23 cellular contexts compared by ENCODE assay signal in genomic region chr5:1232780-1233179, GRCh38. TPM values are rescaled to one million over a fixed set of nuclear protein-coding genes. Genes with fewer than 3 reads are reported as not detected.
DNase-seq lines count a peak whose midpoint lies in the region; ATAC-seq and TF ChIP-seq lines count a peak whose summit lies in the region.
"Had no signal": no experiment of that assay in that cellular context is flagged by ENCODE, and none has a peak within 500 bp of the region (broad histone marks: within the 10 kb centered on the region; RNA-seq: fewer than 3 reads in every experiment).

No MANE protein-coding gene starts in this region.

- peaks cover 32% of the 10 kb centered on the region for H3K4me1 ChIP-seq in BLaER1
- no peaks in the 10 kb centered on the region for H3K4me1 ChIP-seq in Caco-2

- H3K36me3 Mint-ChIP-seq in Caco-2 (ENCODE audit: insufficient read depth, unreplicated experiment), result peaks cover under 1% of the 10 kb centered on the region
- peaks cover 2 to 10% of the 10 kb centered on the region in 2 donors for H3K36me3 Mint-ChIP-seq in stimulated activated naive B cell treated with anti-CD40 and anti-IgM and Interleukin-4, amounts not matched to agents 10 μg/mL and 1 μg/mL and 100 μg/mL, for 72 hours
- H3K36me3 Mint-ChIP-seq: CD8-positive, alpha-beta T cell; IgD-negative memory B cell had no signal

- peaks cover 21% of the 10 kb centered on the region; the same call in 1 of the 2 replicates for H4K20me1 ChIP-seq in BLaER1

- H3K4me3 ChIP-seq in BLaER1 (no peak overlapping the region), Caco-2 (ENCODE audit: low read depth, low read length) (no peak overlapping the region)
- H3K4me3 ChIP-seq: BLaER1 treated with 17β-estradiol and CSF1 and Interleukin-3, amounts not matched to agents 10 nM and 100 nM; GM12878 had no signal

- peaks cover 4% of the 10 kb centered on the region for H3K27me3 Mint-ChIP-seq in Caco-2 (ENCODE audit: insufficient read depth, unreplicated experiment)
- H3K27me3 Mint-ChIP-seq in stimulated activated naive B cell treated with anti-CD40 and anti-IgM and Interleukin-4, amounts not matched to agents 10 μg/mL and 1 μg/mL and 100 μg/mL, for 72 hours, result peaks cover 13 to 26% of the 10 kb centered on the region in 2 donors

- no TSS peak for BruUV-seq in Caco-2 (replicated peaks; lab: Mats Ljungman, UMichigan)

- CTCF ChIA-PET in Caco-2 (lab: Charles Lee), result interaction anchor here (1.2 kb wide), 1 partner anchor 65 kb away, joined by 5 read pairs; no protein-coding TSS in a partner anchor

- H3K27ac Mint-ChIP-seq in Caco-2 (ENCODE audit: unreplicated experiment), result no peak overlapping the region
- H3K27ac Mint-ChIP-seq in stimulated activated naive B cell treated with anti-CD40 and anti-IgM and Interleukin-4, amounts not matched to agents 10 μg/mL and 1 μg/mL and 100 μg/mL, for 72 hours, result no peak overlapping the region
- H3K27ac Mint-ChIP-seq: CD8-positive, alpha-beta T cell; HFFc6; IgD-negative memory B cell had no signal

- no peak for ATAC-seq in stimulated activated naive B cell treated with anti-CD40 and anti-IgM and Interleukin-4, amounts not matched to agents 10 μg/mL and 1 μg/mL and 100 μg/mL, for 72 hours (replicated peaks)
- ATAC-seq: CD8-positive, alpha-beta T cell; GM12878; HCT116 had no signal

- H3K9me3 ChIP-seq in BLaER1 (peaks cover 30% of the 10 kb centered on the region), Caco-2 (0 out of 2 replicates have a peak, but pooled peaks cover 11% of the 10 kb centered on the region)

- H3K4me2 ChIP-seq in BLaER1, result peak overlapping the region; percentile 83; the same call in 1 of the 2 replicates

- POLR2A ChIA-PET in Caco-2 (lab: Charles Lee), result no interaction called here

- DNase-seq in DMS53 (lab: John Stamatoyannopoulos, UW), result peak; percentile 87
- DNase-seq in NCI-H146 treated with DMSO at 0.1 percent for 48 hours (lab: John Stamatoyannopoulos, UW; ENCODE audit: unreplicated experiment), result peak; percentile 29
- no peak for DNase-seq in Caco-2
- no peak for DNase-seq in stimulated activated naive B cell treated with anti-CD40 and anti-IgM and Interleukin-4, amounts not matched to agents 10 μg/mL and 1 μg/mL and 100 μg/mL, for 72 hours
- no peak for DNase-seq in DMS 273 (lab: John Stamatoyannopoulos, UW; ENCODE audit: unreplicated experiment)
- DNase-seq: CD8-positive, alpha-beta T cell; COR-L47; DMS153; DND-41; EL; GOT3; H7; HFFc6; KG1 had no signal

- no peak for TF ChIP-seq CTCF in Caco-2 (IDR thresholded peaks at IDR 0.05; ENCODE audit: insufficient read depth in 1 of 2, low read depth in 1 of 2, low read length in 1 of 2, severe bottlenecking in 1 of 2, unreplicated experiment in 1 of 2)

- no peak overlapping the region for H3K27ac ChIP-seq in BLaER1
- H3K27ac ChIP-seq: BLaER1 treated with 17β-estradiol and CSF1 and Interleukin-3, amounts not matched to agents 10 nM and 100 nM; HL-60 had no signal

- H3K36me3 ChIP-seq in BLaER1 (no peaks in the 10 kb centered on the region), Caco-2 (ENCODE audit: control insufficient read depth, insufficient read depth, low read length) (no peaks in the 10 kb centered on the region)
- H3K36me3 ChIP-seq: BLaER1 treated with 17β-estradiol and CSF1 and Interleukin-3, amounts not matched to agents 10 nM and 100 nM had no signal

- H3K27me3 ChIP-seq in BLaER1 (no peaks in the 10 kb centered on the region), Caco-2 (replicated peaks; ENCODE audit: control insufficient read depth, insufficient read depth, low read length) (no peaks in the 10 kb centered on the region; the same call in 1 of the 2 replicates)

- H3K4me1 Mint-ChIP-seq in Caco-2 (ENCODE audit: low read depth, unreplicated experiment), result no peaks in the 10 kb centered on the region
- H3K4me1 Mint-ChIP-seq in stimulated activated naive B cell treated with anti-CD40 and anti-IgM and Interleukin-4, amounts not matched to agents 10 μg/mL and 1 μg/mL and 100 μg/mL, for 72 hours, result peaks cover 3 to 6% of the 10 kb centered on the region in 2 donors
- H3K4me1 Mint-ChIP-seq: IgD-negative memory B cell had no signal

- intact Hi-C loops in Caco-2 (cut with micrococcal nuclease; ENCODE audit: unreplicated experiment), result no loop called here

- peaks cover 10% of the 10 kb centered on the region for H3K9me3 Mint-ChIP-seq in Caco-2 (ENCODE audit: unreplicated experiment)
- peaks cover 12% of the 10 kb centered on the region in 2 donors for H3K9me3 Mint-ChIP-seq in stimulated activated naive B cell treated with anti-CD40 and anti-IgM and Interleukin-4, amounts not matched to agents 10 μg/mL and 1 μg/mL and 100 μg/mL, for 72 hours

- no peak overlapping the region for H3K9ac ChIP-seq in BLaER1
- H3K9ac ChIP-seq: BLaER1 treated with 17β-estradiol and CSF1 and Interleukin-3, amounts not matched to agents 10 nM and 100 nM had no signal

- H3K4me3 Mint-ChIP-seq in Caco-2 (ENCODE audit: unreplicated experiment), result no peak overlapping the region
- no peak overlapping the region for H3K4me3 Mint-ChIP-seq in stimulated activated naive B cell treated with anti-CD40 and anti-IgM and Interleukin-4, amounts not matched to agents 10 μg/mL and 1 μg/mL and 100 μg/mL, for 72 hours
- H3K4me3 Mint-ChIP-seq: CD8-positive, alpha-beta T cell; HFFc6 had no signal

RNA-seq across cellular contexts. Expression of gene SLC6A18, which starts 7.6 kb away (rescaled TPM):
- not detected in 2 replicates for total RNA-seq in Caco-2 (2022)
- total RNA-seq: A673; CD8-positive, alpha-beta T cell; G401; GM12878; H7; HFFc6; HT1080 had no signal

RNA-seq across cellular contexts. Expression of gene SLC6A19, which starts 31.4 kb away (rescaled TPM):
- 0.29 and 0.32 TPM in 2 replicates for total RNA-seq in Caco-2 (2022)
- total RNA-seq: A673; CD8-positive, alpha-beta T cell; HFFc6; HT1080 had no signal

Comparison
In these comparisons a context has a peak if more than half of its experiments do, and no peak if none do; other contexts are left out.
1. DNase-seq: peak in DMS53 (single experiment) and NCI-H146 treated with DMSO at 0.1 percent for 48 hours (single experiment); none in Caco-2 (0 of 2), stimulated activated naive B cell treated with anti-CD40 and anti-IgM and Interleukin-4, amounts not matched to agents 10 μg/mL and 1 μg/mL and 100 μg/mL, for 72 hours (single experiment) and DMS 273 (single experiment).